8 cellular contexts compared by ENCODE assay signal in the genomic region with DNA sequence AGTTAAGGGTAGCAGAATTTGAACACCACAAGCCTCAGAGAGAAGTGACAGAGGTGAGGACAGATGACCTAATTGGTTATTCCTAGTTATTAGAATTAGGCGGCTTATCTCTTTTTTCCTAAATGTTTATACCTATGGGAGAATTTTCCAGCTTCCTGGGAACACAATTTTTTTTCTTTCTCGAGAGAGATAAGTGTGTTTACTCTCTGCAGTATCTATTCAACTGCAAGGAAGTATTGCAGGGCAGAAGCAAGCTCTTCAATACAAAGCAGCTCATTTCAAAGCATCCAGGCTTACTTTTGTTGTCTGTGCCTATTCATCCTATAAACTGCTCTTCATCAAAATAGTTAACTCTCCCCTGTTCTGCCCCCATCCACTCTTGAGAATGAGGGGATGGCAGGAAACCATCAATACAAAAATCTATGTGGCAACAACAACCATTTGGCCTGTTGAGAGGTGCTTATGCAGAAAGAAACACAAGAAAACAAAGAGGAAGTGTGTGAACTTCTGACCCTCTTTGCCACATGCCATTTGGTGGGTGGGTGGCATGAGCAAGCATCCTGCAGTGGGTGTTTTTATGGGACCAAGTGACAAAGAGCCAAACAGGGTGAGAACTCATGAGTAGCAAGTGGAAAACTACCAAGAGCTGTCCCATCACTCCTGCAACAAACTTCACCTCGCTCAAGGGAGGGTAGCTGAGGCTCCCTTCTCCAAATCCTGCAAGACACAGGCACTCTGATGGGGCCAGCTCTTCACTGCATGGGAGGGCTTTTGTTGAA. TPM values are rescaled to one million over a fixed set of nuclear protein-coding genes. Genes with fewer than 3 reads are reported as not detected.
DNase-seq lines count a peak whose midpoint lies in the region; ATAC-seq and TF ChIP-seq lines count a peak whose summit lies in the region.

No MANE protein-coding gene starts in this region.

- no peak for TF ChIP-seq EP300 in suprapubic skin (IDR thresholded peaks at IDR 0.05)

- H3K36me3 ChIP-seq in suprapubic skin: no peaks in the 10 kb centered on the region

- no peak overlapping the region for H3K4me3 ChIP-seq in suprapubic skin

- H3K4me1 ChIP-seq in suprapubic skin: peaks cover 7% of the 10 kb centered on the region

- no peaks in the 10 kb centered on the region for H3K27me3 ChIP-seq in suprapubic skin

- TF ChIP-seq CTCF in suprapubic skin (IDR thresholded peaks at IDR 0.05): no peak

- H3K9me3 ChIP-seq in suprapubic skin: no peaks in the 10 kb centered on the region

- TF ChIP-seq POLR2A in suprapubic skin (IDR thresholded peaks at IDR 0.05): no peak

- H3K27ac ChIP-seq in suprapubic skin: no peak overlapping the region

- peak; percentile 66 to 73 for ATAC-seq in activated CD4-positive, CD25-positive, alpha-beta regulatory T cell treated with anti-CD3 and anti-CD28 coated beads, Interleukin-2, amount 50 U/mL, for 24 hours

- 70% methylated on average over 3 of the region's 3 CpGs for WGBS in suprapubic skin

- DNase-seq in activated CD4-positive, CD25-positive, alpha-beta regulatory T cell (lab: John Stamatoyannopoulos, UW): no peak
- DNase-seq in SIG-M5 (lab: John Stamatoyannopoulos, UW) (peak; percentile 68), dermis blood vessel endothelial cell (peak; percentile 34), OCI-M2 (lab: John Stamatoyannopoulos, UW; ENCODE audit: unreplicated experiment) (no peak), suprapubic skin (ENCODE audit: low spot score in 2 of 2) (no peak), inferior parietal cortex (ENCODE audit: extremely low spot score) (no peak)
- DNase-seq in stimulated activated CD8-positive, alpha-beta memory T cell treated with anti-CD3 and anti-CD28 coated beads, Interleukin-4, amount 100 ng/mL, for 24 hours (ENCODE audit: low read depth): peak; percentile 35

RNA-seq across cellular contexts. Expression of a gene that starts 50.6 kb away (rescaled TPM):
- total RNA-seq in dermis blood vessel endothelial cell: 14.3 and 16.3 TPM in 2 replicates
- 10 to 100 TPM; 39.3 to 56.7 (median 45.8) TPM for total RNA-seq in suprapubic skin

RNA-seq across cellular contexts. Expression of a gene that starts 50.6 kb away (rescaled TPM):
- total RNA-seq in dermis blood vessel endothelial cell: 39.1 and 45.1 TPM in 2 replicates
- total RNA-seq in suprapubic skin: 10 to 100 TPM; 35.8 to 58.1 (median 48.5) TPM

Comparison
In these comparisons a context has a peak if more than half of its experiments do, and no peak if none do; other contexts are left out.
1. DNase-seq: peak in SIG-M5 (single experiment), dermis blood vessel endothelial cell (single experiment) and stimulated activated CD8-positive, alpha-beta memory T cell treated with anti-CD3 and anti-CD28 coated beads, Interleukin-4, amount 100 ng/mL, for 24 hours (single experiment); none in activated CD4-positive, CD25-positive, alpha-beta regulatory T cell (0 of 4), OCI-M2 (single experiment), suprapubic skin (0 of 2) and inferior parietal cortex (single experiment).